17 cellular contexts compared by ENCODE assay signal in genomic region chr14:19669151-19669601, GRCh38. TPM values are rescaled to one million over a fixed set of nuclear protein-coding genes. Genes with fewer than 3 reads are reported as not detected.
"Had no signal": no experiment of that assay in that cellular context is flagged by ENCODE, and none has a peak within 500 bp of the region (broad histone marks: within the 10 kb centered on the region; RNA-seq: fewer than 3 reads in every experiment).

No MANE protein-coding gene starts in this region.

RNA-seq across cellular contexts. Expression of gene OR11H2, which starts 44.5 kb away (rescaled TPM):
- total RNA-seq: activated naive CD8-positive, alpha-beta T cell treated with anti-CD3 and anti-CD28 coated beads, Interleukin-2, amount 10 ng/mL, durations not matched to agents 7 days and 5 days; activated T-helper 1 cell treated with anti-CD3 and anti-CD28 coated beads, Interleukin-12 subunit alpha, Interleukin-12 subunit beta, Interleukin-2, Interleukin-4 antibody, amounts not matched to agents 30 ng/mL and 10 ng/mL and 1 ng/mL, durations not matched to agents 14 hours and 24 hours and 36 hours; astrocyte; dermis blood vessel endothelial cell; epithelial cell of proximal tubule; gastrocnemius medialis; kidney epithelial cell; left lobe of liver; lung microvascular endothelial cell; mesothelial cell of epicardium; naive thymus-derived CD4-positive, alpha-beta T cell; pulmonary artery endothelial cell; right atrium auricular region; subcutaneous adipose tissue; thoracic aorta had no signal
- polyA plus RNA-seq: immature natural killer cell; naive thymus-derived CD4-positive, alpha-beta T cell; neural cell had no signal
